Comparison of ENCODE assay signal across 1 cellular context in the genomic region with DNA sequence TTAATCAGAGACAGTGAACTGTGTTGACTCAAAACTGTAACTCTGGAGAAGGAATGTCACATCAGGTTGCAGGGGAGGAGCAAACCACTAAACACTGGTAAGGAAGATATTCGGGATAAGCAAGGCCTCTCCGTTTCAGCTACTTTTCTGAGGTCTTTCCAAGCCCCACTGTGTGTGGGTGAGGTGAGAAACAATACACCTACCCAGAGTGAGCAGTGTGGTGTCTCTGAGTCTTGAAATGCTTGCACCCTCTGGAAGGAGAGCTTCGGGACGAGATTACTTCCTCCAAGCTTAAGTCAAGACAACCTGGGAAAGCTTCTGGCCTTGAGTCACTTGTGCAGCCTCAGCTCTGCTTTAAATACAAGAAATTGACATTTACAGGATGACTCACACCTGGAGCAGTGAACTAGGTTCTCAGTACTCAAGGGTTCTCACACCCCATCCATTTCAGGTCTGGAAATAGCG.
TF ChIP-seq lines count a peak whose summit lies in the region.

No MANE protein-coding gene starts in this region.

TF ChIP-seq in HCT116, 20 proteins besides CTCF, POLR2A, EP300 and RAD21 (continued from another document):
- TF ChIP-seq, protein P1, sequence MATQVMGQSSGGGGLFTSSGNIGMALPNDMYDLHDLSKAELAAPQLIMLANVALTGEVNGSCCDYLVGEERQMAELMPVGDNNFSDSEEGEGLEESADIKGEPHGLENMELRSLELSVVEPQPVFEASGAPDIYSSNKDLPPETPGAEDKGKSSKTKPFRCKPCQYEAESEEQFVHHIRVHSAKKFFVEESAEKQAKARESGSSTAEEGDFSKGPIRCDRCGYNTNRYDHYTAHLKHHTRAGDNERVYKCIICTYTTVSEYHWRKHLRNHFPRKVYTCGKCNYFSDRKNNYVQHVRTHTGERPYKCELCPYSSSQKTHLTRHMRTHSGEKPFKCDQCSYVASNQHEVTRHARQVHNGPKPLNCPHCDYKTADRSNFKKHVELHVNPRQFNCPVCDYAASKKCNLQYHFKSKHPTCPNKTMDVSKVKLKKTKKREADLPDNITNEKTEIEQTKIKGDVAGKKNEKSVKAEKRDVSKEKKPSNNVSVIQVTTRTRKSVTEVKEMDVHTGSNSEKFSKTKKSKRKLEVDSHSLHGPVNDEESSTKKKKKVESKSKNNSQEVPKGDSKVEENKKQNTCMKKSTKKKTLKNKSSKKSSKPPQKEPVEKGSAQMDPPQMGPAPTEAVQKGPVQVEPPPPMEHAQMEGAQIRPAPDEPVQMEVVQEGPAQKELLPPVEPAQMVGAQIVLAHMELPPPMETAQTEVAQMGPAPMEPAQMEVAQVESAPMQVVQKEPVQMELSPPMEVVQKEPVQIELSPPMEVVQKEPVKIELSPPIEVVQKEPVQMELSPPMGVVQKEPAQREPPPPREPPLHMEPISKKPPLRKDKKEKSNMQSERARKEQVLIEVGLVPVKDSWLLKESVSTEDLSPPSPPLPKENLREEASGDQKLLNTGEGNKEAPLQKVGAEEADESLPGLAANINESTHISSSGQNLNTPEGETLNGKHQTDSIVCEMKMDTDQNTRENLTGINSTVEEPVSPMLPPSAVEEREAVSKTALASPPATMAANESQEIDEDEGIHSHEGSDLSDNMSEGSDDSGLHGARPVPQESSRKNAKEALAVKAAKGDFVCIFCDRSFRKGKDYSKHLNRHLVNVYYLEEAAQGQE (IDR thresholded peaks at IDR 0.05; ENCODE audit: low read depth) = no peak
